ENCODE assay signal across 27 cellular contexts in genomic region chr16:74462361-74462760, GRCh38. TPM values are rescaled to one million over a fixed set of nuclear protein-coding genes. Genes with fewer than 3 reads are reported as not detected.
DNase-seq lines count a peak whose midpoint lies in the region; ATAC-seq, FAIRE-seq and TF ChIP-seq lines count a peak whose summit lies in the region.
"Had no signal": no experiment of that assay in that cellular context is flagged by ENCODE, and none has a peak within 500 bp of the region (broad histone marks: within the 10 kb centered on the region; RNA-seq: fewer than 3 reads in every experiment).

No MANE protein-coding gene starts in this region.

- H3K4me1 ChIP-seq in CD4-positive, CD25-positive, alpha-beta regulatory T cell (ENCODE audit: control insufficient read depth, insufficient read depth, low read length, poor library complexity, severe bottlenecking), result peaks cover 4% of the 10 kb centered on the region
- H3K4me1 ChIP-seq in osteoblast (ENCODE audit: insufficient read depth, low read length), result peaks cover 15% of the 10 kb centered on the region
- no peaks in the 10 kb centered on the region for H3K4me1 ChIP-seq in psoas muscle
- H3K4me1 ChIP-seq: neural progenitor cell, SJSA1, stomach, transverse colon had no signal

- H3K4me1 Mint-ChIP-seq in CD4-positive, CD25-positive, alpha-beta regulatory T cell, result peaks cover 3 to 14% (median 7%) of the 10 kb centered on the region in 4 donors
- no peaks in the 10 kb centered on the region for H3K4me1 Mint-ChIP-seq in chondrocyte (ENCODE audit: low read depth)
- peaks cover 15% of the 10 kb centered on the region for H3K4me1 Mint-ChIP-seq in activated naive CD8-positive, alpha-beta T cell treated with anti-CD3 and anti-CD28 coated beads, Interleukin-2, amount 50 U/mL, for 24 hours
- H3K4me1 Mint-ChIP-seq in stimulated activated naive CD8-positive, alpha-beta T cell treated with anti-CD3 and anti-CD28 coated beads, Interleukin-15, amount 100 ng/mL, for 72 hours, result peaks cover 13% of the 10 kb centered on the region
- H3K4me1 Mint-ChIP-seq: neural progenitor cell had no signal

- H3K27me3 Mint-ChIP-seq in CD4-positive, CD25-positive, alpha-beta regulatory T cell, result no peaks in the 10 kb centered on the region
- no peaks in the 10 kb centered on the region for H3K27me3 Mint-ChIP-seq in chondrocyte (ENCODE audit: low read depth)
- no peaks in the 10 kb centered on the region for H3K27me3 Mint-ChIP-seq in activated naive CD8-positive, alpha-beta T cell treated with anti-CD3 and anti-CD28 coated beads, Interleukin-2, amount 50 U/mL, for 24 hours
- H3K27me3 Mint-ChIP-seq in stimulated activated naive CD8-positive, alpha-beta T cell treated with anti-CD3 and anti-CD28 coated beads, Interleukin-15, amount 100 ng/mL, for 72 hours, result no peaks in the 10 kb centered on the region
- H3K27me3 Mint-ChIP-seq: activated CD4-positive, alpha-beta T cell treated with anti-CD3 and anti-CD28 coated beads, Interleukin-2, amount 10 ng/mL, durations not matched to agents 24 days and 14 days; activated naive CD8-positive, alpha-beta T cell treated with anti-CD3 and anti-CD28 coated beads for 36 hours had no signal

- peaks cover 71% of the 10 kb centered on the region for H3K36me3 Mint-ChIP-seq in CD4-positive, CD25-positive, alpha-beta regulatory T cell
- peaks cover 58% of the 10 kb centered on the region for H3K36me3 Mint-ChIP-seq in chondrocyte (ENCODE audit: low read depth)
- H3K36me3 Mint-ChIP-seq in activated naive CD8-positive, alpha-beta T cell treated with anti-CD3 and anti-CD28 coated beads, Interleukin-2, amount 50 U/mL, for 24 hours (ENCODE audit: low read depth), result peaks cover 47% of the 10 kb centered on the region

- no peak for DNase-seq in CD4-positive, CD25-positive, alpha-beta regulatory T cell
- peak; percentile 30 for DNase-seq in RCC 7860 (ENCODE audit: low spot score)
- DNase-seq in chondrocyte (ENCODE audit: low spot score), result no peak
- peak; percentile 23 for DNase-seq in osteoblast (ENCODE audit: insufficient read length, low spot score, missing footprints)
- DNase-seq in NCI-H510A (lab: John Stamatoyannopoulos, UW), result no peak
- DNase-seq in psoas muscle, result no peak
- no peak for DNase-seq in activated naive CD8-positive, alpha-beta T cell treated with anti-CD3 and anti-CD28 coated beads, Interleukin-2, amount 50 U/mL, for 24 hours
- no peak for DNase-seq in stimulated activated naive CD8-positive, alpha-beta T cell treated with anti-CD3 and anti-CD28 coated beads, Interleukin-15, amount 100 ng/mL, for 72 hours
- DNase-seq: activated CD4-positive, alpha-beta T cell treated with anti-CD3 and anti-CD28 coated beads, Interleukin-2, amount 10 ng/mL, durations not matched to agents 24 days and 14 days; activated naive CD8-positive, alpha-beta T cell treated with anti-CD3 and anti-CD28 coated beads for 36 hours; body of pancreas; GOT3; heart right ventricle; mucosa of descending colon; NCI-H1105 treated with DMSO at 0.1 percent for 48 hours; NCI-H2029 treated with DMSO at 0.1 percent for 48 hours; NCI-H345; stimulated activated CD4-positive, alpha-beta T cell treated with anti-CD3 and anti-CD28 coated beads, Interleukin-4, amount 100 ng/mL, for 4 hours; stomach; transverse colon had no signal

- no peak overlapping the region for H2AFZ ChIP-seq in osteoblast (ENCODE audit: low read length)
- H2AFZ ChIP-seq: neural progenitor cell had no signal

- FAIRE-seq in RCC 7860 (lab: Jason Lieb, UNC), result no peak

- H3K4me3 ChIP-seq in CD4-positive, CD25-positive, alpha-beta regulatory T cell (ENCODE audit: low read depth, low read length), result no peak overlapping the region
- no peak overlapping the region for H3K4me3 ChIP-seq in osteoblast (ENCODE audit: insufficient read depth, low read length)
- no peak overlapping the region for H3K4me3 ChIP-seq in psoas muscle
- H3K4me3 ChIP-seq: body of pancreas, coronary artery, heart right ventricle, mucosa of descending colon, neural progenitor cell, SJSA1, stomach, transverse colon had no signal

- peak overlapping the region in 2 of 3 donors; percentile 62 to 64 for H3K27ac Mint-ChIP-seq in CD4-positive, CD25-positive, alpha-beta regulatory T cell
- H3K27ac Mint-ChIP-seq in chondrocyte (ENCODE audit: unreplicated experiment), result peak overlapping the region; percentile 14
- H3K27ac Mint-ChIP-seq in activated naive CD8-positive, alpha-beta T cell treated with anti-CD3 and anti-CD28 coated beads, Interleukin-2, amount 50 U/mL, for 24 hours, result no peak overlapping the region
- H3K27ac Mint-ChIP-seq in stimulated activated naive CD8-positive, alpha-beta T cell treated with anti-CD3 and anti-CD28 coated beads, Interleukin-15, amount 100 ng/mL, for 72 hours, result no peak overlapping the region
- H3K27ac Mint-ChIP-seq: activated CD4-positive, alpha-beta T cell treated with anti-CD3 and anti-CD28 coated beads, Interleukin-2, amount 10 ng/mL, durations not matched to agents 24 days and 14 days; activated naive CD8-positive, alpha-beta T cell treated with anti-CD3 and anti-CD28 coated beads for 36 hours; neural progenitor cell; T-helper 1 cell treated with Interleukin-12 subunit alpha and Interleukin-12 subunit beta and Interleukin-4 antibody, amounts not matched to agents 30 μg/mL and 1 μg/mL, for 36 hours had no signal

- no peak for ATAC-seq in CD4-positive, CD25-positive, alpha-beta regulatory T cell (ENCODE audit: low read depth in 2 of 2)
- no peak for ATAC-seq in psoas muscle
- ATAC-seq in activated naive CD8-positive, alpha-beta T cell treated with anti-CD3 and anti-CD28 coated beads, Interleukin-2, amount 50 U/mL, for 24 hours, result no peak
- ATAC-seq in stimulated activated naive CD8-positive, alpha-beta T cell treated with anti-CD3 and anti-CD28 coated beads, Interleukin-15, amount 100 ng/mL, for 72 hours, result no peak
- ATAC-seq: body of pancreas, heart right ventricle, mucosa of descending colon had no signal

- no peaks in the 10 kb centered on the region for H4K20me1 ChIP-seq in osteoblast (ENCODE audit: insufficient read depth, low read length)

- no peaks in the 10 kb centered on the region for H3K9me3 Mint-ChIP-seq in CD4-positive, CD25-positive, alpha-beta regulatory T cell
- no peaks in the 10 kb centered on the region for H3K9me3 Mint-ChIP-seq in chondrocyte (ENCODE audit: low read depth)
- H3K9me3 Mint-ChIP-seq in activated naive CD8-positive, alpha-beta T cell treated with anti-CD3 and anti-CD28 coated beads, Interleukin-2, amount 50 U/mL, for 24 hours, result no peaks in the 10 kb centered on the region
- no peaks in the 10 kb centered on the region for H3K9me3 Mint-ChIP-seq in stimulated activated naive CD8-positive, alpha-beta T cell treated with anti-CD3 and anti-CD28 coated beads, Interleukin-15, amount 100 ng/mL, for 72 hours
- H3K9me3 Mint-ChIP-seq: activated CD4-positive, alpha-beta T cell treated with anti-CD3 and anti-CD28 coated beads, Interleukin-2, amount 10 ng/mL, durations not matched to agents 24 days and 14 days; activated naive CD8-positive, alpha-beta T cell treated with anti-CD3 and anti-CD28 coated beads for 36 hours; neural progenitor cell; T-helper 1 cell treated with Interleukin-12 subunit alpha and Interleukin-12 subunit beta and Interleukin-4 antibody, amounts not matched to agents 30 μg/mL and 1 μg/mL, for 36 hours had no signal

- no peak overlapping the region for H3K4me2 ChIP-seq in osteoblast (ENCODE audit: insufficient read depth, low read length)
- H3K4me2 ChIP-seq: neural progenitor cell had no signal

- 92 to 95% (median 94%) methylated on average over 4 of the region's 4 CpGs for WGBS in psoas muscle, 3 donors

- H3K27ac ChIP-seq in CD4-positive, CD25-positive, alpha-beta regulatory T cell (ENCODE audit: insufficient read depth, low read length, poor library complexity, severe bottlenecking), result no peak overlapping the region
- no peak overlapping the region for H3K27ac ChIP-seq in osteoblast (ENCODE audit: low read depth, low read length)
- no peak overlapping the region for H3K27ac ChIP-seq in psoas muscle
- H3K27ac ChIP-seq: body of pancreas, coronary artery, heart right ventricle, HL-60, neural progenitor cell, SJSA1, stomach had no signal

- peaks cover 87% of the 10 kb centered on the region for H3K36me3 ChIP-seq in CD4-positive, CD25-positive, alpha-beta regulatory T cell (ENCODE audit: control insufficient read depth, insufficient read depth, low read length)
- H3K36me3 ChIP-seq in osteoblast (ENCODE audit: insufficient read depth, low read length) (peaks cover 58% of the 10 kb centered on the region), psoas muscle (ENCODE audit: insufficient read depth in 1 of 2, low read depth in 1 of 2) (peaks cover 11 to 100% of the 10 kb centered on the region in 2 donors)
- H3K36me3 ChIP-seq: neural progenitor cell had no signal

- no peaks in the 10 kb centered on the region for H3K27me3 ChIP-seq in CD4-positive, CD25-positive, alpha-beta regulatory T cell (ENCODE audit: control insufficient read depth, insufficient read depth, low read length)
- no peaks in the 10 kb centered on the region for H3K27me3 ChIP-seq in osteoblast (ENCODE audit: insufficient read depth, low read length)
- no peaks in the 10 kb centered on the region for H3K27me3 ChIP-seq in psoas muscle (ENCODE audit: insufficient read depth in 3 of 3, low read length in 2 of 3)
- H3K27me3 ChIP-seq: body of pancreas, heart right ventricle, neural progenitor cell, SJSA1, stomach, transverse colon had no signal

- no peak overlapping the region for H3K4me3 Mint-ChIP-seq in CD4-positive, CD25-positive, alpha-beta regulatory T cell
- no peak overlapping the region for H3K4me3 Mint-ChIP-seq in chondrocyte (ENCODE audit: unreplicated experiment)
- no peak overlapping the region for H3K4me3 Mint-ChIP-seq in activated naive CD8-positive, alpha-beta T cell treated with anti-CD3 and anti-CD28 coated beads, Interleukin-2, amount 50 U/mL, for 24 hours
- no peak overlapping the region for H3K4me3 Mint-ChIP-seq in stimulated activated naive CD8-positive, alpha-beta T cell treated with anti-CD3 and anti-CD28 coated beads, Interleukin-15, amount 100 ng/mL, for 72 hours
- H3K4me3 Mint-ChIP-seq: activated CD4-positive, alpha-beta T cell treated with anti-CD3 and anti-CD28 coated beads, Interleukin-2, amount 10 ng/mL, durations not matched to agents 24 days and 14 days; activated naive CD8-positive, alpha-beta T cell treated with anti-CD3 and anti-CD28 coated beads for 36 hours; neural progenitor cell; T-helper 1 cell treated with Interleukin-12 subunit alpha and Interleukin-12 subunit beta and Interleukin-4 antibody, amounts not matched to agents 30 μg/mL and 1 μg/mL, for 36 hours had no signal

- no peaks in the 10 kb centered on the region for H3K79me2 ChIP-seq in osteoblast (ENCODE audit: insufficient read depth, low read length)

- no peaks in the 10 kb centered on the region for H3K9me3 ChIP-seq in CD4-positive, CD25-positive, alpha-beta regulatory T cell (ENCODE audit: control insufficient read depth in 2 of 2, low read length in 2 of 2)
- H3K9me3 ChIP-seq in osteoblast (ENCODE audit: low read depth, low read length) (no peaks in the 10 kb centered on the region), psoas muscle (no peaks in the 10 kb centered on the region)
- H3K9me3 ChIP-seq: body of pancreas, heart right ventricle, mucosa of descending colon, SJSA1, stomach, transverse colon had no signal

- TF ChIP-seq CTCF in chondrocyte (IDR thresholded peaks at IDR 0.05) (no peak), osteoblast (IDR thresholded peaks at IDR 0.05; ENCODE audit: extremely low read depth, low read depth, low read length) (no peak), psoas muscle (IDR thresholded peaks at IDR 0.05) (no peak)

- intact Hi-C loops in psoas muscle (cut with DNase I), result no loop called here

RNA-seq across cellular contexts. Expression of gene CLEC18B, which starts 41.1 kb away (rescaled TPM):
- 0.91 TPM for total RNA-seq in CD4-positive, CD25-positive, alpha-beta regulatory T cell
- polyA plus RNA-seq in CD4-positive, CD25-positive, alpha-beta regulatory T cell, result not detected
- total RNA-seq in chondrocyte (1.6 to 4.5 TPM (median 3.5 TPM) in 3 replicates), osteoblast (0.72 and 0.88 TPM in 2 replicates), psoas muscle (1 to 10 TPM in 1 of 4 donors, under 1 TPM in 2, not detected in 1; 0.40 to 1.1 (median 0.41) TPM)
- under 1 TPM in 2 of 3 donors, not detected in 1; 0.16 to 0.36 TPM for polyA plus RNA-seq in psoas muscle
- total RNA-seq: pulmonary artery endothelial cell, SJSA1 had no signal
- polyA plus RNA-seq: BJ had no signal

Comparison
In these comparisons a context has a peak if more than half of its experiments do, and no peak if none do; other contexts are left out.
1. DNase-seq: peak in RCC 7860 (single experiment) and osteoblast (single experiment); none in CD4-positive, CD25-positive, alpha-beta regulatory T cell (0 of 3), chondrocyte (single experiment), NCI-H510A (single experiment), psoas muscle (0 of 2), activated naive CD8-positive, alpha-beta T cell treated with anti-CD3 and anti-CD28 coated beads, Interleukin-2, amount 50 U/mL, for 24 hours (single experiment) and stimulated activated naive CD8-positive, alpha-beta T cell treated with anti-CD3 and anti-CD28 coated beads, Interleukin-15, amount 100 ng/mL, for 72 hours (0 of 2).
2. H3K27ac Mint-ChIP-seq: peak in CD4-positive, CD25-positive, alpha-beta regulatory T cell (2 of 3) and chondrocyte (single experiment); none in activated naive CD8-positive, alpha-beta T cell treated with anti-CD3 and anti-CD28 coated beads, Interleukin-2, amount 50 U/mL, for 24 hours (single experiment) and stimulated activated naive CD8-positive, alpha-beta T cell treated with anti-CD3 and anti-CD28 coated beads, Interleukin-15, amount 100 ng/mL, for 72 hours (0 of 2).